13 cellular contexts compared by ENCODE assay signal in genomic region chr7:12690041-12690878, GRCh38. TPM values are rescaled to one million over a fixed set of nuclear protein-coding genes. Genes with fewer than 3 reads are reported as not detected.
A peak's percentile ranks its signal among the peaks of the same experiment; 100 is the strongest.
DNase-seq lines count a peak whose midpoint lies in the region; ATAC-seq, FAIRE-seq and TF ChIP-seq lines count a peak whose summit lies in the region.
"Had no signal": no experiment of that assay in that cellular context is flagged by ENCODE, and none has a peak within 500 bp of the region (broad histone marks: within the 10 kb centered on the region; RNA-seq: fewer than 3 reads in every experiment).

No MANE protein-coding gene starts in this region.

- H3K9me3 ChIP-seq in upper lobe of left lung = no peaks in the 10 kb centered on the region

- ATAC-seq in upper lobe of left lung (ENCODE audit: low FRiP score in 2 of 2) = no peak
- ATAC-seq: esophagus mucosa had no signal

- peaks cover 46% of the 10 kb centered on the region for H3K4me1 Mint-ChIP-seq in T-helper 2 cell treated with Interferon-gamma antibody and Interleukin-4, amounts not matched to agents 5 μg/mL and 100 μg/mL, for 36 hours (ENCODE audit: low read depth)
- peaks cover 56% of the 10 kb centered on the region for H3K4me1 Mint-ChIP-seq in mesothelial cell of epicardium

- DNase-seq in T-helper 2 cell treated with Interferon-gamma antibody and Interleukin-4, amounts not matched to agents 5 μg/mL and 100 μg/mL, for 36 hours (ENCODE audit: low spot score) = no peak
- DNase-seq in T-helper 2 cell (no peak), choroid plexus epithelial cell (ENCODE audit: low read depth) (no peak), mesothelial cell of epicardium (ENCODE audit: low spot score in 2 of 2, unreplicated experiment in 2 of 2) (no peak), upper lobe of left lung (no peak), GM12892 (ENCODE audit: insufficient read length) (no peak), DMS153 treated with DMSO at 0.1 percent for 48 hours (lab: John Stamatoyannopoulos, UW; ENCODE audit: unreplicated experiment) (no peak)
- DNase-seq in stimulated activated naive CD4-positive, alpha-beta T cell treated with Interleukin-2 at 50 U/mL for 16 hours (lab: John Stamatoyannopoulos, UW) = no peak
- DNase-seq: 8988T; activated naive CD8-positive, alpha-beta T cell treated with anti-CD3 and anti-CD28 coated beads, Interleukin-2, amount 10 ng/mL, durations not matched to agents 7 days and 5 days; DMS79; NCI-H524 had no signal

- H3K4me3 Mint-ChIP-seq in T-helper 2 cell treated with Interferon-gamma antibody and Interleukin-4, amounts not matched to agents 5 μg/mL and 100 μg/mL, for 36 hours = peak overlapping the region; percentile 96
- H3K4me3 Mint-ChIP-seq in mesothelial cell of epicardium = peak overlapping the region; percentile 93
- H3K4me3 Mint-ChIP-seq: activated naive CD8-positive, alpha-beta T cell treated with anti-CD3 and anti-CD28 coated beads, Interleukin-2, amount 10 ng/mL, durations not matched to agents 7 days and 5 days had no signal

- no peak for TF ChIP-seq POLR2A in upper lobe of left lung (IDR thresholded peaks at IDR 0.05)
- TF ChIP-seq POLR2A in GM12892 (IDR thresholded peaks at IDR 0.05; ENCODE audit: low read depth, low read length) = no peak

- peak overlapping the region; percentile 49 for H3K4me3 ChIP-seq in choroid plexus epithelial cell (ENCODE audit: low read depth, low read length)
- H3K4me3 ChIP-seq in upper lobe of left lung = peak overlapping the region in 3 of 4 donors; percentile 89 to 96 (median 94)

- no peaks in the 10 kb centered on the region for H3K36me3 ChIP-seq in upper lobe of left lung

- H3K27me3 ChIP-seq in upper lobe of left lung = no peaks in the 10 kb centered on the region

- H3K9me3 Mint-ChIP-seq in T-helper 2 cell treated with Interferon-gamma antibody and Interleukin-4, amounts not matched to agents 5 μg/mL and 100 μg/mL, for 36 hours = no peaks in the 10 kb centered on the region
- no peaks in the 10 kb centered on the region for H3K9me3 Mint-ChIP-seq in mesothelial cell of epicardium
- H3K9me3 Mint-ChIP-seq: activated naive CD8-positive, alpha-beta T cell treated with anti-CD3 and anti-CD28 coated beads, Interleukin-2, amount 10 ng/mL, durations not matched to agents 7 days and 5 days had no signal

- no peak for FAIRE-seq in GM12892 (lab: Jason Lieb, UNC)

- no peak overlapping the region for H3K27ac Mint-ChIP-seq in T-helper 2 cell treated with Interferon-gamma antibody and Interleukin-4, amounts not matched to agents 5 μg/mL and 100 μg/mL, for 36 hours
- H3K27ac Mint-ChIP-seq in mesothelial cell of epicardium = peak overlapping the region; percentile 57
- H3K27ac Mint-ChIP-seq: activated naive CD8-positive, alpha-beta T cell treated with anti-CD3 and anti-CD28 coated beads, Interleukin-2, amount 10 ng/mL, durations not matched to agents 7 days and 5 days had no signal

- H3K27ac ChIP-seq in upper lobe of left lung = no peak overlapping the region

- peaks cover 11% of the 10 kb centered on the region for H3K36me3 Mint-ChIP-seq in T-helper 2 cell treated with Interferon-gamma antibody and Interleukin-4, amounts not matched to agents 5 μg/mL and 100 μg/mL, for 36 hours (ENCODE audit: low read depth)
- no peaks in the 10 kb centered on the region for H3K36me3 Mint-ChIP-seq in mesothelial cell of epicardium

- no peak for TF ChIP-seq EP300 in upper lobe of left lung (IDR thresholded peaks at IDR 0.05)

- H3K27me3 Mint-ChIP-seq in T-helper 2 cell treated with Interferon-gamma antibody and Interleukin-4, amounts not matched to agents 5 μg/mL and 100 μg/mL, for 36 hours (ENCODE audit: low read depth) = peaks cover 5% of the 10 kb centered on the region
- no peaks in the 10 kb centered on the region for H3K27me3 Mint-ChIP-seq in mesothelial cell of epicardium (ENCODE audit: low read depth)
- H3K27me3 Mint-ChIP-seq: activated naive CD8-positive, alpha-beta T cell treated with anti-CD3 and anti-CD28 coated beads, Interleukin-2, amount 10 ng/mL, durations not matched to agents 7 days and 5 days had no signal

- WGBS in upper lobe of left lung, 2 donors = 94 to 100% methylated on average over 1 of the region's 1 CpG

- TF ChIP-seq CTCF in choroid plexus epithelial cell (conservative IDR thresholded peaks at IDR 0.05; ENCODE audit: low read depth, low read length) (no peak), mesothelial cell of epicardium (IDR thresholded peaks at IDR 0.05; ENCODE audit: unreplicated experiment) (no peak), upper lobe of left lung (IDR thresholded peaks at IDR 0.05) (no peak)

- H3K4me1 ChIP-seq in upper lobe of left lung = peaks cover 6 to 16% (median 14%) of the 10 kb centered on the region in 4 donors

RNA-seq across cellular contexts. Expression of gene ARL4A, which starts 2.8 kb away (rescaled TPM):
- total RNA-seq in mesothelial cell of epicardium = 59.0 to 64.7 TPM (median 62.5 TPM) in 3 replicates
- total RNA-seq in upper lobe of left lung = 10 to 100 TPM in 4 of 6 donors, 1 to 10 TPM in 2; 5.9 to 47.5 (median 30.5) TPM
- 2.1 TPM for polyA plus RNA-seq in GM12892 (2012; ENCODE audit: missing spikeins)
